Comparison of ENCODE assay signal across 8 cellular contexts in genomic region chr19:51367565-51368365, GRCh38. TPM values are rescaled to one million over a fixed set of nuclear protein-coding genes. Genes with fewer than 3 reads are reported as not detected.
DNase-seq lines count a peak whose midpoint lies in the region; ATAC-seq and TF ChIP-seq lines count a peak whose summit lies in the region.

No MANE protein-coding gene starts in this region.

- no peak for TF ChIP-seq CTCF in OCI-LY7 (conservative IDR thresholded peaks at IDR 0.05; ENCODE audit: low read length)
- no peak for TF ChIP-seq CTCF in epithelial cell of esophagus (IDR thresholded peaks at IDR 0.05; ENCODE audit: insufficient read depth, low read depth, low read length, missing control alignments)
- no peak for TF ChIP-seq CTCF in mucosa of descending colon (IDR thresholded peaks at IDR 0.05)

- TSS peak; percentile 54 for BruUV-seq in OCI-LY7 (replicated peaks; lab: Mats Ljungman, UMichigan)

- no peaks in the 10 kb centered on the region for H4K20me1 ChIP-seq in OCI-LY7 (ENCODE audit: insufficient read depth, low read length)

- H3K36me3 ChIP-seq in OCI-LY7 (ENCODE audit: insufficient read depth, low read length) (no peaks in the 10 kb centered on the region), mucosa of descending colon (ENCODE audit: low read depth) (no peaks in the 10 kb centered on the region)

- ATAC-seq in HG03432 (IDR thresholded peaks at IDR 0.05; ENCODE audit: unreplicated experiment) (peak; percentile 76), mucosa of descending colon (peak; percentile 87)

- CTCF ChIA-PET in OCI-LY7 (lab: Charles Lee; ENCODE audit: unreplicated experiment) = interaction anchor here (0.6 kb wide), 1 partner anchor 28 kb away, joined by 3 read pairs; no protein-coding TSS in a partner anchor

- H3K4me1 ChIP-seq in OCI-LY7 (ENCODE audit: insufficient read depth, low read length, poor library complexity, severe bottlenecking) (peaks cover 32% of the 10 kb centered on the region), mucosa of descending colon (ENCODE audit: low read depth) (peaks cover 26% of the 10 kb centered on the region)

- H3K9me3 ChIP-seq in OCI-LY7 (ENCODE audit: low read length) (no peaks in the 10 kb centered on the region), mucosa of descending colon (no peaks in the 10 kb centered on the region)

- intact Hi-C loops in OCI-LY7 (cut with micrococcal nuclease; ENCODE audit: unreplicated experiment) = loop anchor here (1.0 to 2.0 kb wide), 2 partner anchors 28 to 49 kb away; partner anchors contain the start of gene SIGLEC10
- intact Hi-C loops in mucosa of descending colon (cut with DNase I, micrococcal nuclease) = no loop called here

- peak; percentile 67 for TF ChIP-seq POLR2A in GM19193 (IDR thresholded peaks at IDR 0.05; ENCODE audit: extremely low read depth, insufficient read depth, insufficient read length)

- H3K4me3 ChIP-seq in OCI-LY7 (ENCODE audit: low read depth, low read length, poor library complexity, severe bottlenecking) (peak overlapping the region; percentile 78), epithelial cell of esophagus (ENCODE audit: low read length) (peak overlapping the region; percentile 78), mucosa of descending colon (peak overlapping the region; percentile 45)

- peak overlapping the region; percentile 95 for H3K4me2 ChIP-seq in OCI-LY7 (ENCODE audit: low read length)

- peak overlapping the region; percentile 73 for H2AFZ ChIP-seq in OCI-LY7 (ENCODE audit: low read length)

- DNase-seq in AML-193 (lab: John Stamatoyannopoulos, UW) (peak; percentile 94 to 95), OCI-LY7 (ENCODE audit: low spot score) (peak; percentile 98), activated T-cell treated with anti-CD3 and anti-CD28 coated beads for 4 hours (peak; percentile 97), epithelial cell of esophagus (ENCODE audit: low read depth) (peak; percentile 98), mucosa of descending colon (peak; percentile 99 to 100 (median 100))
- DNase-seq in stimulated activated CD8-positive, alpha-beta memory T cell treated with anti-CD3 and anti-CD28 coated beads, Interleukin-4, amount 100 ng/mL, for 1 hour (ENCODE audit: low read depth in 2 of 2, low spot score in 1 of 2) = peak; percentile 94

- peak overlapping the region; percentile 79 for H3K27ac ChIP-seq in OCI-LY7 (ENCODE audit: low read depth, low read length, poor library complexity, severe bottlenecking)

- H3K79me2 ChIP-seq in OCI-LY7 (ENCODE audit: insufficient read depth, low read depth, low read length) = peaks cover 10% of the 10 kb centered on the region; the same call in 1 of the 2 replicates

- POLR2A ChIA-PET in OCI-LY7 (lab: Charles Lee) = interaction anchor here (0.7 to 1.3 kb wide), 5 partner anchors 28 to 347 kb away, joined by 3 to 6 read pairs (median 4); partner anchors contain the start of gene SIGLEC10

- no peaks in the 10 kb centered on the region for H3K9me2 ChIP-seq in OCI-LY7 (ENCODE audit: insufficient read depth, low read length)

RNA-seq across cellular contexts. Expression of gene CLDND2, which starts 1.0 kb away (rescaled TPM):
- not detected in 2 replicates for total RNA-seq in OCI-LY7 (2014; rRNA removed; shearing (Covaris generic))
- 1.4 and 1.9 TPM in 2 replicates for total RNA-seq in OCI-LY7 (2022)
- 1 to 10 TPM; 1.3 to 2.1 (median 1.3) TPM for total RNA-seq in mucosa of descending colon

RNA-seq across cellular contexts. Expression of gene ETFB, which starts 1.6 kb away (rescaled TPM):
- total RNA-seq in OCI-LY7 (2014; rRNA removed; shearing (Covaris generic)) = 58.2 and 64.1 TPM in 2 replicates
- total RNA-seq in OCI-LY7 (2022) (58.5 and 71.6 TPM in 2 replicates), mucosa of descending colon (100 to 1,000 TPM; 113 to 154 (median 130) TPM)

RNA-seq across cellular contexts. Expression of gene NKG7, which starts 4.7 kb away (rescaled TPM):
- total RNA-seq in OCI-LY7 (2014; rRNA removed; shearing (Covaris generic)) = not detected in 2 replicates
- total RNA-seq in OCI-LY7 (2022) (not detected in 2 replicates), mucosa of descending colon (1 to 10 TPM; 4.3 to 5.9 (median 4.4) TPM)

RNA-seq across cellular contexts. Expression of gene LIM2, which starts 20.0 kb away (rescaled TPM):
- not detected in 2 replicates for total RNA-seq in OCI-LY7 (2014; rRNA removed; shearing (Covaris generic))
- total RNA-seq in OCI-LY7 (2022) (not detected in 2 replicates), mucosa of descending colon (not detected)

RNA-seq across cellular contexts. Expression of gene C19orf84, which starts 22.6 kb away (rescaled TPM):
- not detected in 2 replicates for total RNA-seq in OCI-LY7 (2014; rRNA removed; shearing (Covaris generic))
- total RNA-seq in OCI-LY7 (2022) = not detected in 2 replicates
- not detected for total RNA-seq in mucosa of descending colon

Comparison
In these comparisons a context has a peak if more than half of its experiments do, and no peak if none do; other contexts are left out.
1. Peak in every context shown above with its lines: DNase-seq, ATAC-seq, H3K4me3 ChIP-seq and H3K27ac ChIP-seq.
2. RNA of gene NKG7, which starts 4.7 kb away (total RNA-seq): 4.3 to 5.9 TPM in mucosa of descending colon; not detected in OCI-LY7; every median in the first group is over 4 times any median in the second.